8 cellular contexts compared by ENCODE assay signal in genomic region chr9:106878943-106879916, GRCh38. TPM values are rescaled to one million over a fixed set of nuclear protein-coding genes. Genes with fewer than 3 reads are reported as not detected.
A peak's percentile ranks its signal among the peaks of the same experiment; 100 is the strongest.
DNase-seq lines count a peak whose midpoint lies in the region; ATAC-seq lines count a peak whose summit lies in the region.

No MANE protein-coding gene starts in this region.

- peak; percentile 36 to 70 for DNase-seq in hippocampal formation (lab: John Stamatoyannopoulos, UW)
- DNase-seq in activated T-cell treated with anti-CD3 and anti-CD28 coated beads for 4 hours, result no peak

- H3K36me3 ChIP-seq in HUES6 (ENCODE audit: control insufficient read depth, insufficient read depth, low read length), result peaks cover 7% of the 10 kb centered on the region
- no peaks in the 10 kb centered on the region for H3K36me3 ChIP-seq in skeletal muscle tissue (ENCODE audit: control insufficient read depth in 3 of 3, insufficient read depth in 3 of 3, low read length in 3 of 3)

- H3K27ac ChIP-seq in HUES6 (ENCODE audit: low read depth, low read length) (peak overlapping the region; percentile 70), angular gyrus (ENCODE audit: low read depth, low read length) (peak overlapping the region; percentile 92), skeletal muscle tissue (ENCODE audit: low read depth, low read length) (peak overlapping the region; percentile 60)

- H3K4me3 ChIP-seq in HUES6 (ENCODE audit: low read depth, low read length) (peak overlapping the region; percentile 48), skeletal muscle tissue (ENCODE audit: low read length in 3 of 3) (no peak overlapping the region)

- H3K27me3 ChIP-seq in HUES6 (ENCODE audit: control insufficient read depth, insufficient read depth, low read length) (no peaks in the 10 kb centered on the region), skeletal muscle tissue (ENCODE audit: control insufficient read depth in 3 of 3, insufficient read depth in 3 of 3, low read length in 3 of 3) (no peaks in the 10 kb centered on the region)

- ATAC-seq in GM18873 (IDR thresholded peaks at IDR 0.05; ENCODE audit: low FRiP score, unreplicated experiment) (no peak), HG03196 (IDR thresholded peaks at IDR 0.05; ENCODE audit: unreplicated experiment) (no peak), GM21360 (IDR thresholded peaks at IDR 0.05; ENCODE audit: unreplicated experiment) (no peak)

- no peaks in the 10 kb centered on the region for H3K9me3 ChIP-seq in HUES6 (ENCODE audit: control insufficient read depth, insufficient read depth, low read depth, low read length)
- no peaks in the 10 kb centered on the region for H3K9me3 ChIP-seq in skeletal muscle tissue (ENCODE audit: control insufficient read depth in 3 of 3, low read length in 3 of 3)

- H3K4me1 ChIP-seq in HUES6 (ENCODE audit: control insufficient read depth, insufficient read depth, low read length) (peaks cover 79% of the 10 kb centered on the region), skeletal muscle tissue (ENCODE audit: control insufficient read depth in 3 of 3, insufficient read depth in 3 of 3, low read length in 3 of 3) (peaks cover 58 to 66% (median 63%) of the 10 kb centered on the region in 3 donors)

- peak overlapping the region; percentile 21 for H3K9ac ChIP-seq in HUES6 (ENCODE audit: low read length)
- no peak overlapping the region for H3K9ac ChIP-seq in skeletal muscle tissue (ENCODE audit: low read depth in 1 of 3, low read length in 3 of 3)

RNA-seq across cellular contexts. Expression of gene ZNF462, which starts 16.3 kb away (rescaled TPM):
- total RNA-seq in skeletal muscle tissue, result 28.7 TPM
